7 cellular contexts compared by ENCODE assay signal in the genomic region with DNA sequence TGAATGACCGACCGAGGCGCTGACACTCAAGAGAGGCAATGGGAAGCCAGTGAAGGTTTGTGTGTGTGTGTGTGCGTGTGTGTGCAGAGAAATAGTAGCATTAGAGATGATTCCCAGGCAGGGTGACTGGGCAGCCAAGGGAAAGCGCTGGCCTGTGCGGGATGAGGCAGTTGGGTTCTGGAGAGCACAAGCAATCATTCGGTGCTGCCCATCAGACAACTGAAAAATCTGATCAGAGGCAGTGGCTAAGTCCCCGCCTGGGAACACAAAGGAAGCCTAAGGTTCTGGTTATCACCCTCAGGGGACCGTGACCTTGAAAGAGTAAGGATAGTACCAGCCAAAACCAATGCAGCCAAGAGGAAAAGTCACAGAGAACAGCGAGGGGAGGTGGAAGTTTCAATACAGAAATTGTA. TPM values are rescaled to one million over a fixed set of nuclear protein-coding genes. Genes with fewer than 3 reads are reported as not detected.
A peak's percentile ranks its signal among the peaks of the same experiment; 100 is the strongest.
DNase-seq lines count a peak whose midpoint lies in the region; ATAC-seq lines count a peak whose summit lies in the region.

No MANE protein-coding gene starts in this region.

- intact Hi-C loops in activated CD4-positive, alpha-beta memory T cell treated with anti-CD3 and anti-CD28 coated beads for 36 hours (cut with micrococcal nuclease), result loop anchor here (1.0 to 10.0 kb wide), 7 partner anchors 48 to 1518 kb away; a partner anchor contains a TSS
- intact Hi-C loops in right cardiac atrium (cut with DNase I), result loop anchor here in 3 of 4 donors (5.0 to 10.0 kb wide), 3 partner anchors 49 to 69 kb away; no protein-coding TSS in a partner anchor

- WGBS in right cardiac atrium, result 59% methylated on average over 10 of the region's 10 CpGs

- ATAC-seq in right cardiac atrium, result peak in 1 of 2 donors; percentile 3
- no peak for ATAC-seq in stimulated activated memory B cell treated with anti-CD40 and anti-IgM and Interleukin-4, amounts not matched to agents 10 μg/mL and 1 μg/mL and 100 μg/mL, for 72 hours
- no peak for ATAC-seq in HG03139 (IDR thresholded peaks at IDR 0.05; ENCODE audit: unreplicated experiment)

- H3K4me1 ChIP-seq in HUES48 (ENCODE audit: control insufficient read depth, insufficient read depth, low read length) (peaks cover 16% of the 10 kb centered on the region), right cardiac atrium (ENCODE audit: control insufficient read depth, insufficient read depth, low read length) (peaks cover 5% of the 10 kb centered on the region)

- no peaks in the 10 kb centered on the region for H3K9me3 Mint-ChIP-seq in activated CD4-positive, alpha-beta memory T cell treated with anti-CD3 and anti-CD28 coated beads for 36 hours
- no peaks in the 10 kb centered on the region for H3K9me3 Mint-ChIP-seq in stimulated activated memory B cell treated with anti-CD40 and anti-IgM and Interleukin-4, amounts not matched to agents 10 μg/mL and 1 μg/mL and 100 μg/mL, for 72 hours

- no peak for DNase-seq in activated CD4-positive, alpha-beta memory T cell treated with anti-CD3 and anti-CD28 coated beads for 36 hours
- DNase-seq in right cardiac atrium, result peak in 1 of 3 donors; percentile 72
- no peak for DNase-seq in islet precursor cell
- no peak for DNase-seq in NCI-H226

- POLR2A ChIA-PET in activated CD4-positive, alpha-beta memory T cell treated with anti-CD3 and anti-CD28 coated beads for 36 hours (lab: Charles Lee), result interaction anchor here (0.8 to 2.4 kb wide), 6 partner anchors 10 to 96 kb away, joined by 3 to 29 read pairs (median 6); a partner anchor contains a TSS

- H3K27me3 Mint-ChIP-seq in activated CD4-positive, alpha-beta memory T cell treated with anti-CD3 and anti-CD28 coated beads for 36 hours, result no peaks in the 10 kb centered on the region
- no peaks in the 10 kb centered on the region for H3K27me3 Mint-ChIP-seq in stimulated activated memory B cell treated with anti-CD40 and anti-IgM and Interleukin-4, amounts not matched to agents 10 μg/mL and 1 μg/mL and 100 μg/mL, for 72 hours

- H3K9me3 ChIP-seq in HUES48 (ENCODE audit: control insufficient read depth, insufficient read depth, low read length), result no peaks in the 10 kb centered on the region
- H3K9me3 ChIP-seq in right cardiac atrium (ENCODE audit: control insufficient read depth, low read length), result no peaks in the 10 kb centered on the region

- H3K27ac ChIP-seq in HUES48 (ENCODE audit: low read depth, low read length) (peak overlapping the region; percentile 85), right cardiac atrium (ENCODE audit: low read length) (peak overlapping the region; percentile 95)

- peaks cover 3% of the 10 kb centered on the region for H3K36me3 Mint-ChIP-seq in activated CD4-positive, alpha-beta memory T cell treated with anti-CD3 and anti-CD28 coated beads for 36 hours
- H3K36me3 Mint-ChIP-seq in stimulated activated memory B cell treated with anti-CD40 and anti-IgM and Interleukin-4, amounts not matched to agents 10 μg/mL and 1 μg/mL and 100 μg/mL, for 72 hours, result no peaks in the 10 kb centered on the region

- H3K27me3 ChIP-seq in HUES48 (ENCODE audit: control insufficient read depth, insufficient read depth, low read length) (no peaks in the 10 kb centered on the region), right cardiac atrium (ENCODE audit: control insufficient read depth, insufficient read depth) (no peaks in the 10 kb centered on the region)

- H3K4me3 ChIP-seq in HUES48 (ENCODE audit: low read depth, low read length) (peak overlapping the region; percentile 52), right cardiac atrium (ENCODE audit: low read length) (peak overlapping the region; percentile 89)

- peaks cover 65% of the 10 kb centered on the region for H3K4me1 Mint-ChIP-seq in activated CD4-positive, alpha-beta memory T cell treated with anti-CD3 and anti-CD28 coated beads for 36 hours (ENCODE audit: low read depth)
- peaks cover 64% of the 10 kb centered on the region for H3K4me1 Mint-ChIP-seq in stimulated activated memory B cell treated with anti-CD40 and anti-IgM and Interleukin-4, amounts not matched to agents 10 μg/mL and 1 μg/mL and 100 μg/mL, for 72 hours

- peak overlapping the region; percentile 56; the same call in 1 of the 2 replicates for H3K9ac ChIP-seq in HUES48 (ENCODE audit: low read depth, low read length)

- H3K36me3 ChIP-seq in HUES48 (ENCODE audit: control insufficient read depth, insufficient read depth, low read length), result no peaks in the 10 kb centered on the region

- peak overlapping the region; percentile 93 for H3K27ac Mint-ChIP-seq in activated CD4-positive, alpha-beta memory T cell treated with anti-CD3 and anti-CD28 coated beads for 36 hours
- H3K27ac Mint-ChIP-seq in stimulated activated memory B cell treated with anti-CD40 and anti-IgM and Interleukin-4, amounts not matched to agents 10 μg/mL and 1 μg/mL and 100 μg/mL, for 72 hours, result peak overlapping the region; percentile 93

- CTCF ChIA-PET in activated CD4-positive, alpha-beta memory T cell treated with anti-CD3 and anti-CD28 coated beads for 36 hours (lab: Charles Lee), result interaction anchor here (1.1 to 1.2 kb wide), 3 partner anchors 10 to 97 kb away, joined by 5 to 6 read pairs (median 6); no protein-coding TSS in a partner anchor

- peak overlapping the region; percentile 86 for H3K4me3 Mint-ChIP-seq in activated CD4-positive, alpha-beta memory T cell treated with anti-CD3 and anti-CD28 coated beads for 36 hours
- H3K4me3 Mint-ChIP-seq in stimulated activated memory B cell treated with anti-CD40 and anti-IgM and Interleukin-4, amounts not matched to agents 10 μg/mL and 1 μg/mL and 100 μg/mL, for 72 hours, result peak overlapping the region; percentile 86

RNA-seq across cellular contexts. Expression of a gene that starts 0.9 kb away (rescaled TPM):
- 100 to 1,000 TPM; 123 to 141 TPM for total RNA-seq in activated CD4-positive, alpha-beta memory T cell treated with anti-CD3 and anti-CD28 coated beads for 36 hours
- total RNA-seq in right cardiac atrium, result 10 to 100 TPM; 61.5 to 82.7 (median 76.2) TPM
- polyA plus RNA-seq in right cardiac atrium, result 39.8 TPM

RNA-seq across cellular contexts. Expression of a gene that starts 48.2 kb away (rescaled TPM):
- total RNA-seq in activated CD4-positive, alpha-beta memory T cell treated with anti-CD3 and anti-CD28 coated beads for 36 hours, result 10 to 100 TPM; 36.4 to 43.9 TPM
- 10 to 100 TPM; 24.5 to 27.8 (median 26.9) TPM for total RNA-seq in right cardiac atrium
- 30.0 TPM for polyA plus RNA-seq in right cardiac atrium

RNA-seq across cellular contexts. Expression of a gene that starts 48.6 kb away (rescaled TPM):
- total RNA-seq in activated CD4-positive, alpha-beta memory T cell treated with anti-CD3 and anti-CD28 coated beads for 36 hours, result 10 to 100 TPM; 30.7 to 32.5 TPM
- total RNA-seq in right cardiac atrium, result 10 to 100 TPM; 49.4 to 60.7 (median 52.1) TPM
- polyA plus RNA-seq in right cardiac atrium, result 24.8 TPM
